Comparison of ENCODE assay signal across 20 cellular contexts in the genomic region with DNA sequence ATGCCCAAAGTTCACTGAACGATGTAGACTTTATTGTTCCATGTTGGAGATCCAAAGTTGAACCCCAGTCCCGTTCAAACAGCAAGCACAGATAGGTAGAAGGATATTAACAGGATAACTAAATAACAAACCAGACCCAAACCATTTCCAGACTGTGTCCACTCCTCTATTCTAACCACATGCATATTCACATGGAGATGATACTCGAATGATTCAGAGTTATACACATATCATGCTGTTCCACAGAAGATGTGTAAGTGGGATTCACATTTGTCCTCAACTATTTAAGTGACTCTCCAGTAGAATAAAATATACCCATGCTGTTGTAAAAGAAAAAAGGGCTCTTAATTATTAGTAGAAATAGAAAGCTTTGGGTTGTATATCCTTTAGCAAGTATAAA.
"Had no signal": no experiment of that assay in that cellular context is flagged by ENCODE, and none has a peak within 500 bp of the region (broad histone marks: within the 10 kb centered on the region; RNA-seq: fewer than 3 reads in every experiment).

No MANE protein-coding gene starts in this region.

- ATAC-seq: activated naive CD8-positive, alpha-beta T cell treated with anti-CD3 and anti-CD28 coated beads, Interleukin-2, amount 50 U/mL, for 24 hours; esophagus mucosa; T-cell had no signal

- H3K27me3 ChIP-seq: breast epithelium, tibial nerve had no signal

- H3K4me1 ChIP-seq: breast epithelium had no signal

- H3K36me3 ChIP-seq: breast epithelium, tibial nerve had no signal

- H3K27ac ChIP-seq: breast epithelium, coronary artery, tibial nerve had no signal

- FAIRE-seq: urothelium cell line had no signal

- DNase-seq: activated CD4-positive, alpha-beta T cell treated with anti-CD3 and anti-CD28 coated beads, Interleukin-2, amount 50 U/mL, for 1 hour; activated CD8-positive, alpha-beta memory T cell treated with anti-CD3 and anti-CD28 coated beads for 24 hours; activated CD8-positive, alpha-beta memory T cell treated with anti-CD3 and anti-CD28 coated beads, Interleukin-2, amount 50 U/mL, for 48 hours; activated effector memory CD4-positive, alpha-beta T cell treated with Interleukin-2 at 50 U/mL for 16 hours; activated naive CD4-positive, alpha-beta T cell treated with anti-CD3 and anti-CD28 coated beads, Interleukin-2, amount 10 ng/mL, durations not matched to agents 7 days and 5 days; activated naive CD8-positive, alpha-beta T cell treated with anti-CD3 and anti-CD28 coated beads, Interleukin-2, amount 50 U/mL, for 24 hours; activated T-cell treated with anti-CD3 and anti-CD28 coated beads, Interleukin-2, amount 50 U/mL, for 48 hours; anterior cingulate cortex; effector CD4-positive, alpha-beta T cell; immature natural killer cell; mesendoderm; stimulated activated CD4-positive, alpha-beta T cell treated with anti-CD3 and anti-CD28 coated beads, Interleukin-12 subunit alpha, Interleukin-12 subunit beta, amount 100 ng/mL, for 4 hours; stimulated activated CD4-positive, alpha-beta T cell treated with anti-CD3 and anti-CD28 coated beads, Interleukin-2, amount 100 ng/mL, for 24 hours; T-cell; T1000 had no signal

- H3K4me3 ChIP-seq: breast epithelium, coronary artery, tibial nerve had no signal
